In the genomic region with DNA sequence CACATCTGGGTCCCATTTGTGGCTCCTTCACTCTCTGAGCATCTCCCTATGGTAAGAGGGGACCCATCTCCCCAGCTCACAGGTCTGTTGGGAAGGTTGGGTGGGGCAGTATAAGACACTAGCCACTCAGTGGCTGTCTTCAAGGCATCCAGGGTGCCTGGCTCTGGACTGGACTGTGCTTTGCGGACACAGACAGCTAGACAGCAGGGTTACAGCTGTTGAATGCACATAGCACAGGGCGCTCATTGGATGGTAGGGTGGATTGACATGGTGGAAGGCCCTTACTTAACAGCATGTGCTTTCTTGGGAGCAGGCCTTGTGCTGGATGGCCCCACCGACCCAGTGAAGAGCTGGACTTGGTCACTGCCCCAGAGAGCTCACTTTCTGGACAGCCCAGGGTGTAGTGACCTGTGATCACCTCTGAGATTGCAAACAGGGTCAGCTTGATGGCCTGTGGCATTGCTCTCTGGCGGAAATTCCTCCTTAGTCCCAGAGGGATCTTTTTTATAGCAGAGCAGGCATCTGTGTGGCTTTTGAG, we compare ENCODE assay signal across 15 cellular contexts. TPM values are rescaled to one million over a fixed set of nuclear protein-coding genes. Genes with fewer than 3 reads are reported as not detected.
DNase-seq lines count a peak whose midpoint lies in the region; ATAC-seq, FAIRE-seq and TF ChIP-seq lines count a peak whose summit lies in the region.
"Had no signal": no experiment of that assay in that cellular context is flagged by ENCODE, and none has a peak within 500 bp of the region (broad histone marks: within the 10 kb centered on the region; RNA-seq: fewer than 3 reads in every experiment).

No MANE protein-coding gene starts in this region.

- H3K9me3 ChIP-seq in GM12878 (replicated peaks; ENCODE audit: control insufficient read depth, insufficient read depth, low read length), result no peaks in the 10 kb centered on the region
- no peaks in the 10 kb centered on the region for H3K9me3 ChIP-seq in muscle layer of duodenum (ENCODE audit: control insufficient read depth in 1 of 2, low read length in 2 of 2)
- H3K9me3 ChIP-seq: neutrophil had no signal

- H3K4me2 ChIP-seq in GM12878 (ENCODE audit: control insufficient read depth, insufficient read depth), result peak overlapping the region; percentile 89

- peaks cover 2 to 5% of the 10 kb centered on the region in 2 experiments for H3K36me3 ChIP-seq in GM12878 (ENCODE audit: control insufficient read depth in 2 of 2, insufficient read depth in 2 of 2, low read length in 1 of 2)
- H3K36me3 ChIP-seq in muscle layer of duodenum (ENCODE audit: control insufficient read depth in 1 of 2, insufficient read depth in 2 of 2, low read length in 2 of 2), result peaks cover 2 to 20% of the 10 kb centered on the region in 2 donors

- no peak for TF ChIP-seq POLR2A in GM12878 (IDR thresholded peaks at IDR 0.05; ENCODE audit: low read depth, low read length)

- no peak for DNase-seq in stimulated activated naive CD8-positive, alpha-beta T cell treated with anti-CD3 and anti-CD28 coated beads, Interleukin-15, Interleukin-2, amounts not matched to agents 100 U/mL and 50 U/mL, for 24 hours
- no peak for DNase-seq in GM12878 (ENCODE audit: low read depth, low spot score)
- DNase-seq in SW 1271 (lab: John Stamatoyannopoulos, UW), result no peak
- no peak for DNase-seq in islet precursor cell
- DNase-seq in stimulated activated CD4-positive, alpha-beta T cell treated with anti-CD3 and anti-CD28 coated beads, Interleukin-4, amount 100 ng/mL, for 1 hour, result no peak
- DNase-seq in osteocyte (ENCODE audit: extremely low spot score, unreplicated experiment), result no peak
- DNase-seq: dorsolateral prefrontal cortex; GM23248; NCI-H1105; stimulated activated CD4-positive, alpha-beta T cell treated with anti-CD3 and anti-CD28 coated beads, Interleukin-15, amount 100 ng/mL, for 24 hours; stimulated activated CD8-positive, alpha-beta memory T cell treated with anti-CD3 and anti-CD28 coated beads, Interleukin-4, amount 100 ng/mL, for 48 hours had no signal

- peaks cover 15% of the 10 kb centered on the region for H3K4me1 ChIP-seq in GM12878 (ENCODE audit: control insufficient read depth, insufficient read depth, low read length)
- H3K4me1 ChIP-seq in muscle layer of duodenum (ENCODE audit: control insufficient read depth in 1 of 2, insufficient read depth in 2 of 2, low read length in 2 of 2), result peaks cover 10 to 14% of the 10 kb centered on the region in 2 donors

- H3K27ac Mint-ChIP-seq in stimulated activated naive CD8-positive, alpha-beta T cell treated with anti-CD3 and anti-CD28 coated beads, Interleukin-15, Interleukin-2, amounts not matched to agents 100 ng/mL and 50 ng/mL, for 24 hours, result peak overlapping the region; percentile 26
- no peak overlapping the region for H3K27ac Mint-ChIP-seq in osteocyte (ENCODE audit: unreplicated experiment)

- FAIRE-seq in GM12878 (lab: Jason Lieb, UNC), result no peak
- FAIRE-seq: GM19239 had no signal

- H3K4me3 Mint-ChIP-seq in stimulated activated naive CD8-positive, alpha-beta T cell treated with anti-CD3 and anti-CD28 coated beads, Interleukin-15, Interleukin-2, amounts not matched to agents 100 ng/mL and 50 ng/mL, for 24 hours, result no peak overlapping the region
- H3K4me3 Mint-ChIP-seq in osteocyte (ENCODE audit: unreplicated experiment), result no peak overlapping the region

- intact Hi-C loops in GM12878 (cut with micrococcal nuclease; ENCODE audit: unreplicated experiment), result no loop called here

- peaks cover 20% of the 10 kb centered on the region for H3K79me2 ChIP-seq in GM12878 (ENCODE audit: control insufficient read depth, insufficient read depth, low read length)

- CTCF ChIA-PET in GM12878 (lab: Yijun Ruan, JAX), result interaction anchor here (1.1 to 1.5 kb wide), 3 partner anchors 9 to 38 kb away, joined by 3 to 5 read pairs (median 4); no protein-coding TSS in a partner anchor

- TF ChIP-seq RAD21 in GM12878 (IDR thresholded peaks at IDR 0.05; ENCODE audit: insufficient read depth, low read depth, low read length), result no peak

- TF ChIP-seq EP300 in GM12878 (IDR thresholded peaks at IDR 0.05; ENCODE audit: borderline replicate concordance in 1 of 2, control insufficient read depth in 1 of 2, low read depth in 2 of 2, low read length in 2 of 2), result no peak

- H3K27ac ChIP-seq in GM12878 (ENCODE audit: control insufficient read depth, insufficient read depth) (no peak overlapping the region), muscle layer of duodenum (ENCODE audit: low read length) (peak overlapping the region; percentile 71)
- H3K27ac ChIP-seq: GM23248, neutrophil had no signal

- SMC1A ChIA-PET in GM12878 (lab: Charles Lee; ENCODE audit: uncharacterized antibody, unreplicated experiment), result interaction anchor here (0.9 kb wide), 1 partner anchor 9 kb away, joined by 3 read pairs; no protein-coding TSS in a partner anchor

- no peaks in the 10 kb centered on the region for H4K20me1 ChIP-seq in GM12878 (ENCODE audit: control insufficient read depth, insufficient read depth)

- no peak overlapping the region for H3K9ac ChIP-seq in GM12878 (ENCODE audit: control insufficient read depth, insufficient read depth, low read length)
- H3K9ac ChIP-seq: GM23248 had no signal

- POLR2A ChIA-PET in GM12878 (lab: Charles Lee), result interaction anchor here (5.6 kb wide), 1 partner anchor 21 kb away, joined by 29 read pairs; a partner anchor contains a TSS

- BruUV-seq in GM12878 (replicated peaks; lab: Mats Ljungman, UMichigan), result no TSS peak

- peak overlapping the region; percentile 11; the same call in 1 of the 2 replicates for H3K4me3 ChIP-seq in GM12878
- no peak overlapping the region for H3K4me3 ChIP-seq in muscle layer of duodenum (ENCODE audit: low read depth in 1 of 2, low read length in 2 of 2)

- TF ChIP-seq CTCF in GM12878 (IDR thresholded peaks at IDR 0.05 in 2 of 3, conservative IDR thresholded peaks at IDR 0.05 in 1 of 3; ENCODE audit: control insufficient read depth in 2 of 3, extremely low read depth in 1 of 3, insufficient read depth in 1 of 3, low read depth in 3 of 3, low read length in 3 of 3), result no peak
- no peak for TF ChIP-seq CTCF in osteocyte (IDR thresholded peaks at IDR 0.05)

- no peak for ATAC-seq in stimulated activated naive CD8-positive, alpha-beta T cell treated with anti-CD3 and anti-CD28 coated beads, Interleukin-15, Interleukin-2, amounts not matched to agents 100 U/mL and 50 U/mL, for 24 hours
- no peak for ATAC-seq in GM12878

- peaks cover 5% of the 10 kb centered on the region for H3K36me3 Mint-ChIP-seq in stimulated activated naive CD8-positive, alpha-beta T cell treated with anti-CD3 and anti-CD28 coated beads, Interleukin-15, Interleukin-2, amounts not matched to agents 100 ng/mL and 50 ng/mL, for 24 hours (ENCODE audit: low read depth)
- H3K36me3 Mint-ChIP-seq in osteocyte (ENCODE audit: unreplicated experiment), result peaks cover 3% of the 10 kb centered on the region

- H3K27me3 ChIP-seq in GM12878 (replicated peaks in 1 of 2; ENCODE audit: control insufficient read depth in 2 of 2, insufficient read depth in 2 of 2, low read length in 1 of 2), result no peaks in the 10 kb centered on the region
- H3K27me3 ChIP-seq in muscle layer of duodenum (ENCODE audit: low read depth, low read length), result no peaks in the 10 kb centered on the region
- H3K27me3 ChIP-seq: dorsolateral prefrontal cortex, neutrophil had no signal

- in situ Hi-C loops in GM12878 (cut with MboI), result loop anchor here (25.0 kb wide), 1 partner anchor 1669 kb away; a partner anchor contains a TSS

- H3K9me3 Mint-ChIP-seq in stimulated activated naive CD8-positive, alpha-beta T cell treated with anti-CD3 and anti-CD28 coated beads, Interleukin-15, Interleukin-2, amounts not matched to agents 100 ng/mL and 50 ng/mL, for 24 hours, result no peaks in the 10 kb centered on the region
- H3K9me3 Mint-ChIP-seq in osteocyte (ENCODE audit: unreplicated experiment), result no peaks in the 10 kb centered on the region

- H2AFZ ChIP-seq in GM12878 (ENCODE audit: control insufficient read depth, low read depth, low read length), result no peak overlapping the region
- H2AFZ ChIP-seq: GM23248 had no signal

- peaks cover 27% of the 10 kb centered on the region for H3K4me1 Mint-ChIP-seq in stimulated activated naive CD8-positive, alpha-beta T cell treated with anti-CD3 and anti-CD28 coated beads, Interleukin-15, Interleukin-2, amounts not matched to agents 100 ng/mL and 50 ng/mL, for 24 hours (ENCODE audit: low read depth)
- H3K4me1 Mint-ChIP-seq in osteocyte (ENCODE audit: unreplicated experiment), result peaks cover 23% of the 10 kb centered on the region

- RAD21 ChIA-PET in GM12878 (lab: Charles Lee; ENCODE audit: unreplicated experiment), result interaction anchor here (2.2 kb wide), 1 partner anchor 62 kb away, joined by 7 read pairs; no protein-coding TSS in a partner anchor

- WGBS in GM12878 (ENCODE audit: insufficient coverage, insufficient replicate concordance, low lambda C conversion rate, missing lambda C conversion rate), result 84% methylated on average over 4 of the region's 4 CpGs

- no peaks in the 10 kb centered on the region for H3K27me3 Mint-ChIP-seq in stimulated activated naive CD8-positive, alpha-beta T cell treated with anti-CD3 and anti-CD28 coated beads, Interleukin-15, Interleukin-2, amounts not matched to agents 100 ng/mL and 50 ng/mL, for 24 hours
- no peaks in the 10 kb centered on the region for H3K27me3 Mint-ChIP-seq in osteocyte (ENCODE audit: unreplicated experiment)

RNA-seq across cellular contexts. Expression of a gene that starts 1.9 kb away (rescaled TPM):
- 28.2 and 28.8 TPM in 2 replicates for total RNA-seq in GM12878 (2013; cell fraction: nucleolus; rRNA removed)
- total RNA-seq in GM12878 (2014; rRNA removed), result 15.0 and 17.5 TPM in 2 replicates
- total RNA-seq in GM12878 (2014; rRNA removed; fragmentation: Illumina TruSeq; extraction: Trizol), result 2.8 and 3.7 TPM in 2 replicates
- total RNA-seq in GM12878 (2021), result 28.2 and 29.1 TPM in 2 replicates
- 5.4 TPM for polyA plus RNA-seq in GM12878 (2011; ENCODE audit: low read depth)
- polyA plus RNA-seq in GM12878 (2011; rRNA removed), result 5.3 and 10.8 TPM in 2 replicates
- polyA plus RNA-seq in GM12878 (2011; cell fraction: cytosol; rRNA removed), result 14.4 and 19.5 TPM in 2 replicates
- polyA plus RNA-seq in GM12878 (2011; cell fraction: nucleus; rRNA removed), result 18.8 and 27.5 TPM in 2 replicates
- polyA plus RNA-seq in GM12878 (2012), result 18.9 and 21.3 TPM in 2 replicates
- 4.6 and 6.1 TPM in 2 replicates for polyA plus RNA-seq in GM12878 (2014; fragmentation: Illumina TruSeq; extraction: Trizol)
- polyA plus RNA-seq in GM12878 (2014; fragmentation: Nextera tagmentation; extraction: Ambion mirVana), result under 1 TPM; 0.45 to 0.99 TPM
- polyA plus RNA-seq in GM12878 (2014; rRNA removed), result 19.3 and 24.4 TPM in 2 replicates
- polyA plus RNA-seq in GM12878 (2016; fragmentation: Nextera tagmentation; extraction: Ambion mirVana), result 10 to 100 TPM; 12.5 to 14.5 TPM
- polyA minus RNA-seq in GM12878 (2011; rRNA and poly(A)+ RNA removed), result 3.4 and 5.6 TPM in 2 replicates
- 5.6 and 9.0 TPM in 2 replicates for polyA minus RNA-seq in GM12878 (2011; cell fraction: cytosol; rRNA and poly(A)+ RNA removed)
- polyA minus RNA-seq in GM12878 (2011; cell fraction: nucleus; rRNA and poly(A)+ RNA removed), result 1.6 and 6.8 TPM in 2 replicates
- 41.6 and 47.9 TPM in 2 replicates for total RNA-seq in osteocyte

RNA-seq across cellular contexts. Expression of a gene that starts 21.9 kb away (rescaled TPM):
- total RNA-seq in GM12878 (2013; cell fraction: nucleolus; rRNA removed), result 18.7 and 27.6 TPM in 2 replicates
- total RNA-seq in GM12878 (2014; rRNA removed) (20.3 and 25.6 TPM in 2 replicates), GM12878 (2014; rRNA removed; fragmentation: Illumina TruSeq; extraction: Trizol) (6.2 and 7.8 TPM in 2 replicates), GM12878 (2021) (36.7 and 39.9 TPM in 2 replicates), osteocyte (27.8 and 31.4 TPM in 2 replicates)
- polyA plus RNA-seq in GM12878 (2011; ENCODE audit: low read depth), result 14.9 TPM
- polyA plus RNA-seq in GM12878 (2011; rRNA removed) (2.4 and 5.4 TPM in 2 replicates), GM12878 (2014; fragmentation: Illumina TruSeq; extraction: Trizol) (0.59 and 2.9 TPM in 2 replicates), GM12878 (2014; fragmentation: Nextera tagmentation; extraction: Ambion mirVana) (under 1 TPM; 0.23 to 0.42 TPM), GM12878 (2014; rRNA removed) (27.0 and 36.3 TPM in 2 replicates), GM12878 (2016; fragmentation: Nextera tagmentation; extraction: Ambion mirVana) (1 to 10 TPM; 2.1 to 2.4 TPM)
- polyA plus RNA-seq in GM12878 (2011; cell fraction: cytosol; rRNA removed), result 5.6 and 17.2 TPM in 2 replicates
- 15.5 and 21.2 TPM in 2 replicates for polyA plus RNA-seq in GM12878 (2011; cell fraction: nucleus; rRNA removed)
- polyA plus RNA-seq in GM12878 (2012), result 19.2 and 23.8 TPM in 2 replicates
- polyA minus RNA-seq in GM12878 (2011; rRNA and poly(A)+ RNA removed), result 2.2 and 9.7 TPM in 2 replicates
- 10.3 and 12.4 TPM in 2 replicates for polyA minus RNA-seq in GM12878 (2011; cell fraction: cytosol; rRNA and poly(A)+ RNA removed)
- 4.6 and 8.6 TPM in 2 replicates for polyA minus RNA-seq in GM12878 (2011; cell fraction: nucleus; rRNA and poly(A)+ RNA removed)

RNA-seq across cellular contexts. Expression of a gene that starts 32.8 kb away (rescaled TPM):
- not detected in 2 replicates for total RNA-seq in GM12878 (2013; cell fraction: nucleolus; rRNA removed)
- total RNA-seq in GM12878 (2014; rRNA removed) (not detected in 2 replicates), GM12878 (2014; rRNA removed; fragmentation: Illumina TruSeq; extraction: Trizol) (not detected in 2 replicates), GM12878 (2021) (not detected in 2 replicates), osteocyte (not detected in 2 replicates)
- polyA plus RNA-seq in GM12878 (2011; ENCODE audit: low read depth), result not detected
- polyA plus RNA-seq in GM12878 (2011; rRNA removed) (not detected in 2 replicates), GM12878 (2014; fragmentation: Illumina TruSeq; extraction: Trizol) (not detected in 2 replicates), GM12878 (2014; fragmentation: Nextera tagmentation; extraction: Ambion mirVana) (not detected), GM12878 (2014; rRNA removed) (not detected in 2 replicates), GM12878 (2016; fragmentation: Nextera tagmentation; extraction: Ambion mirVana) (not detected)
- not detected in 2 replicates for polyA plus RNA-seq in GM12878 (2011; cell fraction: cytosol; rRNA removed)
- not detected in 2 replicates for polyA plus RNA-seq in GM12878 (2011; cell fraction: nucleus; rRNA removed)
- polyA plus RNA-seq in GM12878 (2012), result not detected in 2 replicates
- not detected in 2 replicates for polyA minus RNA-seq in GM12878 (2011; rRNA and poly(A)+ RNA removed)
- not detected in 2 replicates for polyA minus RNA-seq in GM12878 (2011; cell fraction: cytosol; rRNA and poly(A)+ RNA removed)
- not detected in 2 replicates for polyA minus RNA-seq in GM12878 (2011; cell fraction: nucleus; rRNA and poly(A)+ RNA removed)
- total RNA-seq: dorsolateral prefrontal cortex, GM23248 had no signal
- polyA plus RNA-seq: GM23248 had no signal

RNA-seq across cellular contexts. Expression of a gene that starts 54.6 kb away (rescaled TPM):
- total RNA-seq in GM12878 (2013; cell fraction: nucleolus; rRNA removed), result not detected in 2 replicates
- total RNA-seq in GM12878 (2014; rRNA removed) (not detected in 2 replicates), GM12878 (2014; rRNA removed; fragmentation: Illumina TruSeq; extraction: Trizol) (not detected in 2 replicates), GM12878 (2021) (not detected in 2 replicates), osteocyte (not detected in 2 replicates)
- polyA plus RNA-seq in GM12878 (2011; ENCODE audit: low read depth), result not detected
- polyA plus RNA-seq in GM12878 (2011; rRNA removed) (0.07 TPM in 1 of 2 replicates, not detected in the other), GM12878 (2014; fragmentation: Illumina TruSeq; extraction: Trizol) (not detected in 2 replicates), GM12878 (2014; fragmentation: Nextera tagmentation; extraction: Ambion mirVana) (under 1 TPM in 1 of 2 experiments, not detected in 1; 0.04 TPM), GM12878 (2014; rRNA removed) (not detected in 2 replicates), GM12878 (2016; fragmentation: Nextera tagmentation; extraction: Ambion mirVana) (not detected)
- 0.07 and 0.08 TPM in 2 replicates for polyA plus RNA-seq in GM12878 (2011; cell fraction: cytosol; rRNA removed)
- not detected in 2 replicates for polyA plus RNA-seq in GM12878 (2011; cell fraction: nucleus; rRNA removed)
- not detected in 2 replicates for polyA plus RNA-seq in GM12878 (2012)
- not detected in 2 replicates for polyA minus RNA-seq in GM12878 (2011; rRNA and poly(A)+ RNA removed)
- polyA minus RNA-seq in GM12878 (2011; cell fraction: cytosol; rRNA and poly(A)+ RNA removed), result not detected in 2 replicates
- polyA minus RNA-seq in GM12878 (2011; cell fraction: nucleus; rRNA and poly(A)+ RNA removed), result not detected in 2 replicates
- total RNA-seq: GM23248 had no signal
- polyA plus RNA-seq: GM23248 had no signal

RNA-seq across cellular contexts. Expression of a gene that starts 59.1 kb away (rescaled TPM):
- total RNA-seq in GM12878 (2013; cell fraction: nucleolus; rRNA removed), result not detected in 2 replicates
- not detected in 2 replicates for total RNA-seq in GM12878 (2014; rRNA removed)
- total RNA-seq in GM12878 (2014; rRNA removed; fragmentation: Illumina TruSeq; extraction: Trizol), result not detected in 2 replicates
- total RNA-seq in GM12878 (2021), result not detected in 2 replicates
- polyA plus RNA-seq in GM12878 (2011; ENCODE audit: low read depth), result not detected
- not detected in 2 replicates for polyA plus RNA-seq in GM12878 (2011; rRNA removed)
- polyA plus RNA-seq in GM12878 (2011; cell fraction: cytosol; rRNA removed), result not detected in 2 replicates
- polyA plus RNA-seq in GM12878 (2011; cell fraction: nucleus; rRNA removed), result not detected in 2 replicates
- not detected in 2 replicates for polyA plus RNA-seq in GM12878 (2012)
- polyA plus RNA-seq in GM12878 (2014; fragmentation: Illumina TruSeq; extraction: Trizol), result not detected in 2 replicates
- polyA plus RNA-seq in GM12878 (2014; fragmentation: Nextera tagmentation; extraction: Ambion mirVana), result not detected
- not detected in 2 replicates for polyA plus RNA-seq in GM12878 (2014; rRNA removed)
- polyA plus RNA-seq in GM12878 (2016; fragmentation: Nextera tagmentation; extraction: Ambion mirVana), result not detected
- not detected in 2 replicates for polyA minus RNA-seq in GM12878 (2011; rRNA and poly(A)+ RNA removed)
- polyA minus RNA-seq in GM12878 (2011; cell fraction: cytosol; rRNA and poly(A)+ RNA removed), result not detected in 2 replicates
- not detected in 2 replicates for polyA minus RNA-seq in GM12878 (2011; cell fraction: nucleus; rRNA and poly(A)+ RNA removed)
- not detected in 2 replicates for total RNA-seq in osteocyte
- total RNA-seq: dorsolateral prefrontal cortex, GM23248 had no signal
- polyA plus RNA-seq: GM23248 had no signal
